ENCODE assay signal across 24 cellular contexts in genomic region chr3:152206243-152206642, GRCh38.
DNase-seq lines count a peak whose midpoint lies in the region; ATAC-seq and TF ChIP-seq lines count a peak whose summit lies in the region.
"Had no signal": no experiment of that assay in that cellular context is flagged by ENCODE, and none has a peak within 500 bp of the region (broad histone marks: within the 10 kb centered on the region; RNA-seq: fewer than 3 reads in every experiment).

No MANE protein-coding gene starts in this region.

- TF ChIP-seq CTCF in OCI-LY1 (IDR thresholded peaks at IDR 0.05; ENCODE audit: low read length) (no peak), gastroesophageal sphincter (IDR thresholded peaks at IDR 0.05) (no peak), breast epithelium (IDR thresholded peaks at IDR 0.05) (no peak)

- H2AFZ ChIP-seq in OCI-LY1 (ENCODE audit: low read length) = no peak overlapping the region
- H2AFZ ChIP-seq: hepatocyte had no signal

- H3K9ac ChIP-seq in OCI-LY1 (ENCODE audit: low read length) = no peak overlapping the region

- TF ChIP-seq POLR2A in gastroesophageal sphincter (IDR thresholded peaks at IDR 0.05) = no peak
- no peak for TF ChIP-seq POLR2A in breast epithelium (IDR thresholded peaks at IDR 0.05)

- H3K4me3 Mint-ChIP-seq in activated T-cell treated with anti-CD3 and anti-CD28 coated beads, Interleukin-2, amount 50 U/mL, for 72 hours = peak overlapping the region; percentile 92 to 99
- no peak overlapping the region for H3K4me3 Mint-ChIP-seq in activated T-cell treated with anti-CD3 and anti-CD28 coated beads, Interleukin-2, amount 50 U/mL, for 24 hours
- peak overlapping the region; percentile 88 to 90 for H3K4me3 Mint-ChIP-seq in stimulated activated naive B cell treated with anti-CD40 and anti-IgM and Interleukin-4, amounts not matched to agents 10 μg/mL and 1 μg/mL and 100 μg/mL, for 72 hours
- H3K4me3 Mint-ChIP-seq: HFFc6 had no signal

- H3K27ac Mint-ChIP-seq in activated T-cell treated with anti-CD3 and anti-CD28 coated beads, Interleukin-2, amount 50 U/mL, for 72 hours = peak overlapping the region; percentile 98
- no peak overlapping the region for H3K27ac Mint-ChIP-seq in activated T-cell treated with anti-CD3 and anti-CD28 coated beads, Interleukin-2, amount 50 U/mL, for 24 hours
- H3K27ac Mint-ChIP-seq in stimulated activated naive B cell treated with anti-CD40 and anti-IgM and Interleukin-4, amounts not matched to agents 10 μg/mL and 1 μg/mL and 100 μg/mL, for 72 hours = peak overlapping the region; percentile 90
- H3K27ac Mint-ChIP-seq: HFFc6 had no signal

- no peak overlapping the region for H3K4me2 ChIP-seq in OCI-LY1 (ENCODE audit: low read length)
- H3K4me2 ChIP-seq: hepatocyte had no signal

- peaks cover 95% of the 10 kb centered on the region for H3K4me1 Mint-ChIP-seq in activated T-cell treated with anti-CD3 and anti-CD28 coated beads, Interleukin-2, amount 50 U/mL, for 72 hours (ENCODE audit: low read depth)
- peaks cover 73% of the 10 kb centered on the region for H3K4me1 Mint-ChIP-seq in activated T-cell treated with anti-CD3 and anti-CD28 coated beads, Interleukin-2, amount 50 U/mL, for 24 hours (ENCODE audit: low read depth)
- H3K4me1 Mint-ChIP-seq in stimulated activated naive B cell treated with anti-CD40 and anti-IgM and Interleukin-4, amounts not matched to agents 10 μg/mL and 1 μg/mL and 100 μg/mL, for 72 hours = peaks cover 13 to 56% of the 10 kb centered on the region in 2 donors

- no peak for ATAC-seq in activated T-cell treated with anti-CD3 and anti-CD28 coated beads, Interleukin-2, amount 50 U/mL, for 72 hours (replicated peaks in 1 of 2)
- ATAC-seq in gastroesophageal sphincter = no peak
- ATAC-seq in stimulated activated naive B cell treated with anti-CD40 and anti-IgM and Interleukin-4, amounts not matched to agents 10 μg/mL and 1 μg/mL and 100 μg/mL, for 72 hours (replicated peaks) = no peak
- ATAC-seq: body of pancreas, HepG2, PC-3 had no signal

- H3K4me3 ChIP-seq in OCI-LY1 (ENCODE audit: low read depth, low read length, poor library complexity, severe bottlenecking) (no peak overlapping the region), gastroesophageal sphincter (no peak overlapping the region), breast epithelium (no peak overlapping the region)
- H3K4me3 ChIP-seq: body of pancreas, hepatocyte, lung, MG63 had no signal

- no peaks in the 10 kb centered on the region for H3K79me2 ChIP-seq in OCI-LY1 (ENCODE audit: insufficient read depth, low read length)
- H3K79me2 ChIP-seq: hepatocyte had no signal

- intact Hi-C loops in breast epithelium (cut with DNase I; ENCODE audit: low total_unique reads) = no loop called here

- H3K36me3 ChIP-seq in OCI-LY1 (ENCODE audit: insufficient read depth, low read length) (no peaks in the 10 kb centered on the region), gastroesophageal sphincter (no peaks in the 10 kb centered on the region), breast epithelium (no peaks in the 10 kb centered on the region)
- H3K36me3 ChIP-seq: MG63 had no signal

- no peaks in the 10 kb centered on the region for H3F3A ChIP-seq in OCI-LY1 (ENCODE audit: insufficient read depth, low read length)

- peaks cover 2 to 7% of the 10 kb centered on the region in 2 donors for H3K9me3 Mint-ChIP-seq in activated T-cell treated with anti-CD3 and anti-CD28 coated beads, Interleukin-2, amount 50 U/mL, for 72 hours
- no peaks in the 10 kb centered on the region for H3K9me3 Mint-ChIP-seq in activated T-cell treated with anti-CD3 and anti-CD28 coated beads, Interleukin-2, amount 50 U/mL, for 24 hours
- H3K9me3 Mint-ChIP-seq in stimulated activated naive B cell treated with anti-CD40 and anti-IgM and Interleukin-4, amounts not matched to agents 10 μg/mL and 1 μg/mL and 100 μg/mL, for 72 hours = peaks cover 9 to 19% of the 10 kb centered on the region in 2 donors
- H3K9me3 Mint-ChIP-seq: HFFc6 had no signal

- 100% methylated on average over 2 to 3 of the region's 3 CpGs for WGBS in gastroesophageal sphincter (ENCODE audit: low coverage in 1 of 2), 2 donors

- DNase-seq in activated T-cell treated with anti-CD3 and anti-CD28 coated beads, Interleukin-2, amount 50 U/mL, for 72 hours = no peak
- DNase-seq in activated T-cell treated with anti-CD3 and anti-CD28 coated beads, Interleukin-2, amount 50 U/mL, for 24 hours = no peak
- no peak for DNase-seq in stimulated activated naive B cell treated with anti-CD40 and anti-IgM and Interleukin-4, amounts not matched to agents 10 μg/mL and 1 μg/mL and 100 μg/mL, for 72 hours
- DNase-seq in NCI-H1694 treated with DMSO at 0.1 percent for 48 hours (lab: John Stamatoyannopoulos, UW) (no peak), islet precursor cell (no peak), breast epithelium (ENCODE audit: low spot score in 2 of 2) (no peak)
- DNase-seq: ACHN; activated CD4-positive, CD25-positive, alpha-beta regulatory T cell; body of pancreas; cortex of kidney; HFFc6; MG63; NCI-H146; NCI-H82; PC-3; posterior cingulate gyrus; SHP77 treated with DMSO at 0.1 percent for 48 hours; substantia nigra had no signal

- H3K9me2 ChIP-seq in OCI-LY1 (ENCODE audit: low read depth, low read length) = no peaks in the 10 kb centered on the region

- no peak for TF ChIP-seq EP300 in gastroesophageal sphincter (IDR thresholded peaks at IDR 0.05)

- H3K36me3 Mint-ChIP-seq in activated T-cell treated with anti-CD3 and anti-CD28 coated beads, Interleukin-2, amount 50 U/mL, for 72 hours (ENCODE audit: insufficient read depth in 2 of 2) = peaks cover 9% of the 10 kb centered on the region in 2 donors
- peaks cover 3% of the 10 kb centered on the region for H3K36me3 Mint-ChIP-seq in activated T-cell treated with anti-CD3 and anti-CD28 coated beads, Interleukin-2, amount 50 U/mL, for 24 hours (ENCODE audit: low read depth)
- peaks cover 19 to 25% of the 10 kb centered on the region in 2 donors for H3K36me3 Mint-ChIP-seq in stimulated activated naive B cell treated with anti-CD40 and anti-IgM and Interleukin-4, amounts not matched to agents 10 μg/mL and 1 μg/mL and 100 μg/mL, for 72 hours

- no peaks in the 10 kb centered on the region for H3K27me3 Mint-ChIP-seq in activated T-cell treated with anti-CD3 and anti-CD28 coated beads, Interleukin-2, amount 50 U/mL, for 72 hours (ENCODE audit: low read depth)
- H3K27me3 Mint-ChIP-seq in activated T-cell treated with anti-CD3 and anti-CD28 coated beads, Interleukin-2, amount 50 U/mL, for 24 hours = no peaks in the 10 kb centered on the region
- H3K27me3 Mint-ChIP-seq in stimulated activated naive B cell treated with anti-CD40 and anti-IgM and Interleukin-4, amounts not matched to agents 10 μg/mL and 1 μg/mL and 100 μg/mL, for 72 hours = no peaks in the 10 kb centered on the region

- no peaks in the 10 kb centered on the region for H4K20me1 ChIP-seq in OCI-LY1 (ENCODE audit: insufficient read depth, low read length)

- H3K27ac ChIP-seq in OCI-LY1 (ENCODE audit: low read depth, low read length, poor library complexity, severe bottlenecking) = peak overlapping the region; percentile 93
- H3K27ac ChIP-seq in gastroesophageal sphincter = peak overlapping the region; percentile 84 to 99 (median 86)
- no peak overlapping the region for H3K27ac ChIP-seq in breast epithelium
- H3K27ac ChIP-seq: body of pancreas, C4-2B, hepatocyte had no signal

- H3K27me3 ChIP-seq in OCI-LY1 (ENCODE audit: insufficient read depth, low read length) = no peaks in the 10 kb centered on the region
- H3K27me3 ChIP-seq in gastroesophageal sphincter = no peaks in the 10 kb centered on the region
- no peaks in the 10 kb centered on the region for H3K27me3 ChIP-seq in breast epithelium
- H3K27me3 ChIP-seq: body of pancreas, hepatocyte, MG63 had no signal

- H3K9me3 ChIP-seq in OCI-LY1 (ENCODE audit: low read length) (no peaks in the 10 kb centered on the region), gastroesophageal sphincter (no peaks in the 10 kb centered on the region), breast epithelium (no peaks in the 10 kb centered on the region)
- H3K9me3 ChIP-seq: body of pancreas, MG63 had no signal

- H3K4me1 ChIP-seq in OCI-LY1 (ENCODE audit: insufficient read depth, low read length, severe bottlenecking) = peaks cover 48% of the 10 kb centered on the region
- peaks cover 0 to 44% (median 13%) of the 10 kb centered on the region in 3 donors for H3K4me1 ChIP-seq in gastroesophageal sphincter
- no peaks in the 10 kb centered on the region for H3K4me1 ChIP-seq in breast epithelium

Comparison
In these comparisons a context has a peak if more than half of its experiments do, and no peak if none do; other contexts are left out.
1. H3K27ac ChIP-seq: peak in OCI-LY1 (single experiment) and gastroesophageal sphincter (4 of 4); none in breast epithelium (0 of 2).